In genomic region chr22:22432937-22433336, GRCh38 we compare ENCODE assay signal across 28 cellular contexts.
"Had no signal": no experiment of that assay in that cellular context is flagged by ENCODE, and none has a peak within 500 bp of the region (broad histone marks: within the 10 kb centered on the region; RNA-seq: fewer than 3 reads in every experiment).

No MANE protein-coding gene starts in this region.

- H3K36me3 ChIP-seq: neural progenitor cell, ovary, right lobe of liver, sigmoid colon, suprapubic skin, tibial artery, transverse colon, upper lobe of right lung, uterus had no signal

- ATAC-seq: psoas muscle; right cardiac atrium; right lobe of liver; stimulated activated naive CD8-positive, alpha-beta T cell treated with anti-CD3 and anti-CD28 coated beads, Interleukin-15, amount 100 ng/mL, for 72 hours; stimulated activated naive CD8-positive, alpha-beta T cell treated with anti-CD3 and anti-CD28 coated beads, Interleukin-15, Interleukin-2, amounts not matched to agents 100 U/mL and 50 U/mL, for 24 hours had no signal

- H3K4me1 Mint-ChIP-seq: natural killer cell; neural progenitor cell; stimulated activated effector memory CD8-positive, alpha-beta T cell treated with anti-CD3 and anti-CD28 coated beads, Interleukin-12 subunit alpha, Interleukin-12 subunit beta, amount 100 ng/mL, for 72 hours; stimulated activated naive CD8-positive, alpha-beta T cell treated with anti-CD3 and anti-CD28 coated beads, Interleukin-15, amount 100 ng/mL, for 72 hours had no signal

- H3K4me3 Mint-ChIP-seq: natural killer cell; nephron; neural progenitor cell; stimulated activated effector memory CD8-positive, alpha-beta T cell treated with anti-CD3 and anti-CD28 coated beads, Interleukin-12 subunit alpha, Interleukin-12 subunit beta, amount 100 ng/mL, for 72 hours; stimulated activated naive CD8-positive, alpha-beta T cell treated with anti-CD3 and anti-CD28 coated beads, Interleukin-15, amount 100 ng/mL, for 72 hours; type B pancreatic cell had no signal

- H3K36me3 Mint-ChIP-seq: natural killer cell; neural progenitor cell; stimulated activated effector memory CD8-positive, alpha-beta T cell treated with anti-CD3 and anti-CD28 coated beads, Interleukin-12 subunit alpha, Interleukin-12 subunit beta, amount 100 ng/mL, for 72 hours; type B pancreatic cell had no signal

- H3K27me3 ChIP-seq: ovary, right lobe of liver, testis, uterus had no signal

- H3K27ac Mint-ChIP-seq: natural killer cell; nephron; neural progenitor cell; progenitor cell of endocrine pancreas; stimulated activated effector memory CD8-positive, alpha-beta T cell treated with anti-CD3 and anti-CD28 coated beads, Interleukin-12 subunit alpha, Interleukin-12 subunit beta, amount 100 ng/mL, for 72 hours; stimulated activated naive CD8-positive, alpha-beta T cell treated with anti-CD3 and anti-CD28 coated beads, Interleukin-15, amount 100 ng/mL, for 72 hours; type B pancreatic cell had no signal

- H3K4me3 ChIP-seq: neural progenitor cell, ovary, psoas muscle, right lobe of liver, sigmoid colon, suprapubic skin, testis, tibial artery, transverse colon, upper lobe of right lung, uterus had no signal

- H3K9me3 Mint-ChIP-seq: natural killer cell; stimulated activated effector memory CD8-positive, alpha-beta T cell treated with anti-CD3 and anti-CD28 coated beads, Interleukin-12 subunit alpha, Interleukin-12 subunit beta, amount 100 ng/mL, for 72 hours; stimulated activated naive CD8-positive, alpha-beta T cell treated with anti-CD3 and anti-CD28 coated beads, Interleukin-15, amount 100 ng/mL, for 72 hours had no signal

- FAIRE-seq: small intestine had no signal

- DNase-seq: natural killer cell; occipital lobe; posterior cingulate gyrus; psoas muscle; right cardiac atrium; right lobe of liver; sigmoid colon; small intestine; stimulated activated CD4-positive, alpha-beta T cell treated with anti-CD3 and anti-CD28 coated beads, Interleukin-15, amount 100 ng/mL, for 24 hours; stimulated activated CD4-positive, alpha-beta T cell treated with anti-CD3 and anti-CD28 coated beads, Interleukin-2, amount 100 ng/mL, for 24 hours; stimulated activated CD4-positive, alpha-beta T cell treated with anti-CD3 and anti-CD28 coated beads, Interleukin-2, amount 100 ng/mL, for 48 hours; stimulated activated CD4-positive, alpha-beta T cell treated with anti-CD3 and anti-CD28 coated beads, Interleukin-4, amount 100 ng/mL, for 24 hours; stimulated activated naive CD4-positive, alpha-beta T cell; stimulated activated naive CD8-positive, alpha-beta T cell treated with anti-CD3 and anti-CD28 coated beads, Interleukin-15, amount 100 ng/mL, for 72 hours; stimulated activated naive CD8-positive, alpha-beta T cell treated with anti-CD3 and anti-CD28 coated beads, Interleukin-15, Interleukin-2, amounts not matched to agents 100 U/mL and 50 U/mL, for 24 hours; substantia nigra; testis; tibial artery; transverse colon; upper lobe of right lung; uterus had no signal
